17 cellular contexts compared by ENCODE assay signal in genomic region chr5:108451269-108451668, GRCh38.
DNase-seq lines count a peak whose midpoint lies in the region; ATAC-seq and TF ChIP-seq lines count a peak whose summit lies in the region.
"Had no signal": no experiment of that assay in that cellular context is flagged by ENCODE, and none has a peak within 500 bp of the region (broad histone marks: within the 10 kb centered on the region; RNA-seq: fewer than 3 reads in every experiment).

No MANE protein-coding gene starts in this region.

- H3K79me2 ChIP-seq in DND-41 (ENCODE audit: insufficient read depth, low read length): no peaks in the 10 kb centered on the region
- H3K79me2 ChIP-seq in HCT116 (ENCODE audit: insufficient read depth, low read length): no peaks in the 10 kb centered on the region
- no peaks in the 10 kb centered on the region for H3K79me2 ChIP-seq in PC-9 (ENCODE audit: low read depth)

- H3K4me3 ChIP-seq in DND-41 (ENCODE audit: low read depth in 1 of 2, low read length in 2 of 2): no peak overlapping the region
- no peak overlapping the region for H3K4me3 ChIP-seq in HCT116 (replicated peaks in 1 of 2; ENCODE audit: low read depth in 1 of 2, low read length in 2 of 2)
- no peak overlapping the region for H3K4me3 ChIP-seq in PC-9
- H3K4me3 ChIP-seq in uterus: no peak overlapping the region
- no peak overlapping the region for H3K4me3 ChIP-seq in vagina
- H3K4me3 ChIP-seq in suprapubic skin: no peak overlapping the region
- H3K4me3 ChIP-seq: thyroid gland had no signal

- no peaks in the 10 kb centered on the region for H3K4me1 ChIP-seq in DND-41 (ENCODE audit: insufficient read depth, low read length)
- no peaks in the 10 kb centered on the region for H3K4me1 ChIP-seq in HCT116 (ENCODE audit: control insufficient read depth in 1 of 2, insufficient read depth in 2 of 2, low read length in 2 of 2)
- no peaks in the 10 kb centered on the region for H3K4me1 ChIP-seq in PC-9 (replicated peaks; ENCODE audit: insufficient read depth)
- H3K4me1 ChIP-seq in foreskin keratinocyte: no peaks in the 10 kb centered on the region
- no peaks in the 10 kb centered on the region for H3K4me1 ChIP-seq in uterus
- no peaks in the 10 kb centered on the region for H3K4me1 ChIP-seq in vagina
- no peaks in the 10 kb centered on the region for H3K4me1 ChIP-seq in suprapubic skin
- H3K4me1 ChIP-seq: thyroid gland had no signal

- CTCF ChIA-PET in HCT116 (lab: Charles Lee) (no interaction called here), PC-9 (lab: Charles Lee) (no interaction called here)

- H3K9me3 ChIP-seq in DND-41 (ENCODE audit: insufficient read depth, low read length, severe bottlenecking): peaks cover 8% of the 10 kb centered on the region
- H3K9me3 ChIP-seq in HCT116 (ENCODE audit: control insufficient read depth in 1 of 2, insufficient read depth in 1 of 2, low read depth in 1 of 2, low read length in 2 of 2): no peaks in the 10 kb centered on the region
- 0 out of 2 replicates have a peak, but pooled peaks cover 3% of the 10 kb centered on the region for H3K9me3 ChIP-seq in PC-9 (ENCODE audit: insufficient read depth, low read depth)
- no peaks in the 10 kb centered on the region for H3K9me3 ChIP-seq in uterus
- H3K9me3 ChIP-seq in vagina: no peaks in the 10 kb centered on the region
- peaks cover 9% of the 10 kb centered on the region for H3K9me3 ChIP-seq in suprapubic skin
- H3K9me3 ChIP-seq: thyroid gland had no signal

- no peak for TF ChIP-seq EP300 in suprapubic skin (IDR thresholded peaks at IDR 0.05)

- TF ChIP-seq RAD21 in HCT116 (IDR thresholded peaks at IDR 0.05; ENCODE audit: low read depth): peak; percentile 56; the same call in 1 of the 2 replicates

- BruUV-seq in HCT116 (replicated peaks; lab: Mats Ljungman, UMichigan) (no TSS peak), PC-9 (replicated peaks; lab: Mats Ljungman, UMichigan) (no TSS peak)

- H3K4me2 ChIP-seq in DND-41 (ENCODE audit: insufficient read depth, low read length) (no peak overlapping the region), HCT116 (ENCODE audit: low read length) (no peak overlapping the region), PC-9 (no peak overlapping the region)

- ATAC-seq in DND-41 (ENCODE audit: insufficient read depth, low read depth) (no peak), HCT116 (no peak), foreskin keratinocyte (no peak)
- ATAC-seq: left ventricle myocardium superior; stimulated activated effector memory CD8-positive, alpha-beta T cell treated with anti-CD3 and anti-CD28 coated beads, Interleukin-12 subunit alpha, Interleukin-12 subunit beta, amount 100 ng/mL, for 72 hours had no signal

- DNase-seq in DND-41 (no peak), HCT116 (ENCODE audit: low read depth, low spot score) (no peak), PC-9 (no peak), foreskin keratinocyte (no peak), uterus (no peak), vagina (ENCODE audit: extremely low spot score in 2 of 2) (no peak), suprapubic skin (ENCODE audit: low spot score in 2 of 2) (no peak), cerebellar cortex (ENCODE audit: low spot score) (no peak)
- DNase-seq: activated gamma-delta T cell; amniotic stem cell; caudate nucleus; effector CD8-positive, alpha-beta T cell; left ventricle myocardium superior; NCI-H748 treated with DMSO at 0.1 percent for 48 hours; retina; thyroid gland had no signal

- TF ChIP-seq CTCF in DND-41 (IDR thresholded peaks at IDR 0.05; ENCODE audit: borderline replicate concordance, extremely low read depth, low read length, poor library complexity, severe bottlenecking) (peak; percentile 37), HCT116 (IDR thresholded peaks at IDR 0.05 in 2 of 3, conservative IDR thresholded peaks at IDR 0.05 in 1 of 3; ENCODE audit: borderline replicate concordance in 1 of 3, insufficient read depth in 1 of 3, low read depth in 2 of 3, low read length in 2 of 3) (peak in 2 of 3 experiments; percentile 22 to 50; a peak in 2 of 6 replicates), PC-9 (conservative IDR thresholded peaks at IDR 0.05) (peak; percentile 41), foreskin keratinocyte (conservative IDR thresholded peaks at IDR 0.05) (peak; percentile 25), uterus (IDR thresholded peaks at IDR 0.05) (no peak), vagina (IDR thresholded peaks at IDR 0.05) (no peak), suprapubic skin (IDR thresholded peaks at IDR 0.05) (no peak)

- POLR2A ChIA-PET in HCT116 (lab: Charles Lee) (no interaction called here), PC-9 (lab: Charles Lee; ENCODE audit: unreplicated experiment) (interaction anchor here (0.6 kb wide), 1 partner anchor 216 kb away, joined by 3 read pairs; no protein-coding TSS in a partner anchor)

- no peaks in the 10 kb centered on the region for H3K36me3 ChIP-seq in DND-41 (ENCODE audit: insufficient read depth, low read length)
- no peaks in the 10 kb centered on the region for H3K36me3 ChIP-seq in HCT116 (ENCODE audit: control insufficient read depth in 1 of 2, insufficient read depth in 2 of 2, low read length in 2 of 2)
- H3K36me3 ChIP-seq in PC-9 (ENCODE audit: low read depth): no peaks in the 10 kb centered on the region
- H3K36me3 ChIP-seq in uterus: no peaks in the 10 kb centered on the region
- no peaks in the 10 kb centered on the region for H3K36me3 ChIP-seq in vagina
- H3K36me3 ChIP-seq in suprapubic skin: no peaks in the 10 kb centered on the region
- H3K36me3 ChIP-seq: thyroid gland had no signal

- H3K27me3 ChIP-seq in DND-41 (ENCODE audit: insufficient read depth, low read length, poor library complexity) (no peaks in the 10 kb centered on the region), HCT116 (ENCODE audit: insufficient read depth, low read length) (no peaks in the 10 kb centered on the region), PC-9 (ENCODE audit: insufficient read depth, low read depth) (no peaks in the 10 kb centered on the region), foreskin keratinocyte (peaks cover 5% of the 10 kb centered on the region), uterus (no peaks in the 10 kb centered on the region), vagina (no peaks in the 10 kb centered on the region), suprapubic skin (no peaks in the 10 kb centered on the region)
- H3K27me3 ChIP-seq: thyroid gland had no signal

- intact Hi-C loops in HCT116 (cut with micrococcal nuclease) (no loop called here), PC-9 (cut with micrococcal nuclease; ENCODE audit: unreplicated experiment) (no loop called here), uterus (cut with DNase I; ENCODE audit: low total_unique reads) (no loop called here), vagina (cut with DNase I) (no loop called here)

- no peaks in the 10 kb centered on the region for H4K20me1 ChIP-seq in DND-41 (ENCODE audit: insufficient read depth, low read length)
- no peaks in the 10 kb centered on the region for H4K20me1 ChIP-seq in HCT116 (ENCODE audit: insufficient read depth)
- no peaks in the 10 kb centered on the region for H4K20me1 ChIP-seq in PC-9 (ENCODE audit: insufficient read depth)

- TF ChIP-seq POLR2A in HCT116 (IDR thresholded peaks at IDR 0.05; ENCODE audit: borderline replicate concordance, extremely low read depth, insufficient read depth, insufficient read length) (no peak), uterus (IDR thresholded peaks at IDR 0.05) (no peak), vagina (IDR thresholded peaks at IDR 0.05) (no peak), suprapubic skin (IDR thresholded peaks at IDR 0.05) (no peak)

- no peaks in the 10 kb centered on the region for H3F3A ChIP-seq in PC-9 (ENCODE audit: insufficient read depth, low read depth)

- RAD21 ChIA-PET in HCT116 (lab: Charles Lee; ENCODE audit: low non-redundant PET in 1 of 2, low total read pairs in 2 of 2, uncharacterized antibody in 2 of 2, unreplicated experiment in 2 of 2): no interaction called here

- H3K9ac ChIP-seq in DND-41 (ENCODE audit: low read depth, low read length) (no peak overlapping the region), HCT116 (ENCODE audit: low read length) (no peak overlapping the region)

- no peaks in the 10 kb centered on the region for H3K9me2 ChIP-seq in HCT116 (ENCODE audit: insufficient read depth)
- no peaks in the 10 kb centered on the region for H3K9me2 ChIP-seq in PC-9 (ENCODE audit: insufficient read depth)

- H2AFZ ChIP-seq in DND-41 (ENCODE audit: low read depth, low read length) (no peak overlapping the region), HCT116 (ENCODE audit: low read depth, low read length, poor library complexity, severe bottlenecking) (no peak overlapping the region), PC-9 (0 out of 2 replicates have a peak overlapping the region, but pooled peaks have one; percentile 4)

- no peak overlapping the region for H3K27ac ChIP-seq in DND-41 (ENCODE audit: low read length)
- no peak overlapping the region for H3K27ac ChIP-seq in HCT116 (ENCODE audit: low read depth, low read length)
- H3K27ac ChIP-seq in PC-9: no peak overlapping the region
- no peak overlapping the region for H3K27ac ChIP-seq in foreskin keratinocyte
- H3K27ac ChIP-seq in uterus: no peak overlapping the region
- H3K27ac ChIP-seq in vagina: no peak overlapping the region
- H3K27ac ChIP-seq in suprapubic skin: no peak overlapping the region
- H3K27ac ChIP-seq: thyroid gland had no signal

TF ChIP-seq in HCT116, 20 proteins besides CTCF, POLR2A, EP300 and RAD21 (continues in another document):
- TF ChIP-seq MAX (IDR thresholded peaks at IDR 0.05) (no peak), ZNF274 (IDR thresholded peaks at IDR 0.05; ENCODE audit: low read depth, low read length) (no peak), EGR1 (IDR thresholded peaks at IDR 0.05; ENCODE audit: low read depth) (no peak), SRF (IDR thresholded peaks at IDR 0.05; ENCODE audit: low read depth) (no peak), YY1 (IDR thresholded peaks at IDR 0.05; ENCODE audit: extremely low read depth, insufficient replicate concordance, low read depth, low read length) (no peak), EZH2phosphoT487 (IDR thresholded peaks at IDR 0.05; ENCODE audit: borderline replicate concordance) (no peak), TCF7L2 (IDR thresholded peaks at IDR 0.05; ENCODE audit: borderline replicate concordance, extremely low read depth, insufficient read depth, insufficient read length) (no peak)

Comparison
In these comparisons a context has a peak if more than half of its experiments do, and no peak if none do; other contexts are left out.
1. CTCF ChIP-seq: peak in DND-41 (single experiment), HCT116 (2 of 3), PC-9 (single experiment) and foreskin keratinocyte (single experiment); none in uterus (0 of 4), vagina (0 of 3) and suprapubic skin (0 of 2).